ENCODE assay signal across 25 cellular contexts in the genomic region with DNA sequence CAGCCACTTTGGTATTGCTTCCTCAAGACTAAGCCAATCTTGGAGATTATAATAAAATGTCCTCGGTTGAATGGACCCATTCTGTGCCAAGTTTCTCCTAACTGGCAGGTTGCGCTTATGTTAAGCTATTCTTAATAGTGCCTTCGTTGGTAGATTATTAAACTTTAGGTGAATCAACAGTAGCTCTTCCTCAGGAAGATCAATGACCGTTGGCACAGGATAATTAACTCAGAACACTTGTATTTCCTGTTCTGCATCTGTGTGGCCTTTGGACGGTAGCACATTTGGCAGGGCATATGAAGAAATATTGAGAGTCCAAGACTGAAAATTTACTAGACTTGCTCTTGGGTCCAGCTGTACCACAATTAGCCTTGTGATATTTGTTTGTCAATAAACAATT.
"Had no signal": no experiment of that assay in that cellular context is flagged by ENCODE, and none has a peak within 500 bp of the region (broad histone marks: within the 10 kb centered on the region; RNA-seq: fewer than 3 reads in every experiment).

No MANE protein-coding gene starts in this region.

- H3K36me3 Mint-ChIP-seq: activated naive CD8-positive, alpha-beta T cell; naive B cell had no signal

- H3K4me1 Mint-ChIP-seq: naive B cell had no signal

- H3K4me3 Mint-ChIP-seq: activated naive CD8-positive, alpha-beta T cell; activated T-cell treated with anti-CD3 and anti-CD28 coated beads, Interleukin-2, amount 50 U/mL, for 24 hours; activated T-helper 17 cell treated with anti-CD3 and anti-CD28 coated beads, Interleukin-2, amount 50 U/mL, for 72 hours; naive B cell; T-helper 17 cell had no signal

- H3K4me1 ChIP-seq: adrenal gland, ascending aorta, gastrocnemius medialis, sigmoid colon, spleen had no signal

- H3K36me3 ChIP-seq: adrenal gland, ascending aorta, esophagus squamous epithelium, gastrocnemius medialis, sigmoid colon, spleen had no signal

- DNase-seq: activated CD4-positive, CD25-positive, alpha-beta regulatory T cell treated with anti-CD3 and anti-CD28 coated beads, Interleukin-2, amount 50 U/mL, for 72 hours; activated CD8-positive, alpha-beta memory T cell treated with anti-CD3 and anti-CD28 coated beads for 24 hours; activated CD8-positive, alpha-beta memory T cell treated with anti-CD3 and anti-CD28 coated beads, Interleukin-2, amount 50 U/mL, for 4 hours; activated naive CD4-positive, alpha-beta T cell; activated T-cell treated with anti-CD3 and anti-CD28 coated beads, Interleukin-2, amount 50 U/mL, for 24 hours; adrenal gland; central memory CD4-positive, alpha-beta T cell; effector memory CD4-positive, alpha-beta T cell; esophagus squamous epithelium; gastrocnemius medialis; hippocampal formation; kidney glomerular epithelial cell; mesenchymal stem cell; naive B cell; occipital lobe; posterior cingulate gyrus; sigmoid colon; spleen; stimulated activated CD4-positive, alpha-beta T cell treated with anti-CD3 and anti-CD28 coated beads, Interleukin-4, amount 100 ng/mL, for 1 hour; stimulated activated naive CD4-positive, alpha-beta T cell treated with Interleukin-2 at 50 U/mL for 16 hours; SW 1271; T-helper 17 cell had no signal

- ATAC-seq: activated T-helper 17 cell treated with anti-CD3 and anti-CD28 coated beads, Interleukin-2, amount 50 U/mL, for 72 hours; gastrocnemius medialis; T-helper 17 cell had no signal

- H3K27me3 Mint-ChIP-seq: activated naive CD8-positive, alpha-beta T cell; activated T-cell treated with anti-CD3 and anti-CD28 coated beads, Interleukin-2, amount 50 U/mL, for 24 hours had no signal

- H3K9me3 ChIP-seq: adrenal gland, ascending aorta, esophagus squamous epithelium, gastrocnemius medialis, sigmoid colon, spleen had no signal

- H3K27ac ChIP-seq: adrenal gland, ascending aorta, gastrocnemius medialis, sigmoid colon, spleen had no signal

- H3K27me3 ChIP-seq: adrenal gland, ascending aorta, esophagus squamous epithelium, gastrocnemius medialis, sigmoid colon, spleen had no signal

- H3K27ac Mint-ChIP-seq: activated naive CD8-positive, alpha-beta T cell; activated T-cell treated with anti-CD3 and anti-CD28 coated beads, Interleukin-2, amount 50 U/mL, for 24 hours; activated T-helper 17 cell treated with anti-CD3 and anti-CD28 coated beads, Interleukin-2, amount 50 U/mL, for 72 hours; T-helper 17 cell had no signal

- H3K4me3 ChIP-seq: adrenal gland, ascending aorta, esophagus squamous epithelium, gastrocnemius medialis, sigmoid colon, spleen had no signal

- H3K9me3 Mint-ChIP-seq: activated T-cell treated with anti-CD3 and anti-CD28 coated beads, Interleukin-2, amount 50 U/mL, for 24 hours had no signal
